In genomic region chr4:92031825-92032224, GRCh38 we compare ENCODE assay signal across 22 cellular contexts.
"Had no signal": no experiment of that assay in that cellular context is flagged by ENCODE, and none has a peak within 500 bp of the region (broad histone marks: within the 10 kb centered on the region; RNA-seq: fewer than 3 reads in every experiment).

No MANE protein-coding gene starts in this region.

- H3K4me1 ChIP-seq: SJSA1 had no signal

- H3K27me3 ChIP-seq: MG63, SJSA1 had no signal

- H3K9me3 ChIP-seq: MG63, SJSA1 had no signal

- H3K36me3 ChIP-seq: MG63, SJSA1 had no signal

- ATAC-seq: HepG2 had no signal

- H3K27ac ChIP-seq: SJSA1, SK-N-MC had no signal

- H3K4me3 ChIP-seq: MG63, SJSA1, SK-N-MC had no signal

- DNase-seq: IMR-90, Karpas-422, KG1, MG63, NCI-H1092 treated with DMSO at 0.1 percent for 48 hours, NCI-H1436, NCI-H187, NCI-H2029, NCI-H2081 treated with DMSO at 0.1 percent for 48 hours, NCI-H2171, NCI-H226, NCI-H446, NCI-H510A, NCI-H524 treated with DMSO at 0.1 percent for 48 hours, NCI-H69, NCI-H774, Right ventricle myocardium superior, RPMI8226, SIG-M5 had no signal
